In the genomic region with DNA sequence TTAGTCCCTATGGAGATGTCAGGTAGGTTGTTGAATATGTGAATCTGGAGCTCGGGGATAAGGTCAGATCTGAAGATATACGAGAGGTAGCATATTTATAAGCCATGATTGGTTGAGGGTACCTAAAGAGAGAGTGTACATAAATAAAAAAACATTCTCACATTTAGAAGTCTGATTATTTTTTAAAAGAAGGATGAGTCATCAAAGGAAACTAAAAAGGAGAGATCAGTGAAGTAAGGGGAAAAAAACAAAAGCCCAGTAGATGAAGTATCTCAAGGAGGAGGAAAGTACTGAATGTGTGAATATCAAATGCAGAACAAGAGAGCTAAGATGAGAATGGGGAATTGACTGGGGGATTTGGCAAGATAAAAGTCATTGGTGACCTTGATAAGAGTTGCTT, we compare ENCODE assay signal across 23 cellular contexts. TPM values are rescaled to one million over a fixed set of nuclear protein-coding genes. Genes with fewer than 3 reads are reported as not detected.
"Had no signal": no experiment of that assay in that cellular context is flagged by ENCODE, and none has a peak within 500 bp of the region (broad histone marks: within the 10 kb centered on the region; RNA-seq: fewer than 3 reads in every experiment).

No MANE protein-coding gene starts in this region.

- ATAC-seq: activated T-cell treated with anti-CD3 and anti-CD28 coated beads, Interleukin-2, amount 50 U/mL, for 4 hours; effector memory CD8-positive, alpha-beta T cell; left lung; natural killer cell; psoas muscle had no signal

- H3K36me3 Mint-ChIP-seq: natural killer cell had no signal

- H3K4me3 Mint-ChIP-seq: activated CD4-positive, alpha-beta T cell treated with anti-CD3 and anti-CD28 coated beads, Interleukin-2, amount 10 ng/mL, durations not matched to agents 7 days and 5 days; activated naive CD8-positive, alpha-beta T cell treated with anti-CD3 and anti-CD28 coated beads, Interleukin-2, amount 10 ng/mL, durations not matched to agents 7 days and 5 days; activated T-cell treated with anti-CD3 and anti-CD28 coated beads, Interleukin-2, amount 50 U/mL, for 4 hours; effector memory CD8-positive, alpha-beta T cell; mesothelial cell of epicardium; natural killer cell had no signal

- FAIRE-seq: bronchial epithelial cell, frontal cortex had no signal

- H3K27ac Mint-ChIP-seq: activated CD4-positive, alpha-beta T cell treated with anti-CD3 and anti-CD28 coated beads, Interleukin-2, amount 10 ng/mL, durations not matched to agents 7 days and 5 days; activated naive CD8-positive, alpha-beta T cell treated with anti-CD3 and anti-CD28 coated beads, Interleukin-2, amount 10 ng/mL, durations not matched to agents 7 days and 5 days; activated T-helper 2 cell treated with anti-CD3 and anti-CD28 coated beads, Interferon-gamma antibody, Interleukin-2, Interleukin-4, amounts not matched to agents 10 μg/mL and 5 μg/mL and 100 μg/mL, durations not matched to agents 14 hours and 24 hours and 36 hours; effector memory CD8-positive, alpha-beta T cell; mesothelial cell of epicardium; natural killer cell had no signal

- H3K27me3 Mint-ChIP-seq: activated CD4-positive, alpha-beta T cell treated with anti-CD3 and anti-CD28 coated beads, Interleukin-2, amount 10 ng/mL, durations not matched to agents 7 days and 5 days; activated naive CD8-positive, alpha-beta T cell treated with anti-CD3 and anti-CD28 coated beads, Interleukin-2, amount 10 ng/mL, durations not matched to agents 7 days and 5 days had no signal

- H3K4me1 Mint-ChIP-seq: activated CD4-positive, alpha-beta T cell treated with anti-CD3 and anti-CD28 coated beads, Interleukin-2, amount 10 ng/mL, durations not matched to agents 7 days and 5 days; mesothelial cell of epicardium; natural killer cell had no signal

- DNase-seq: activated CD4-positive, alpha-beta T cell treated with anti-CD3 and anti-CD28 coated beads, Interleukin-2, amount 10 ng/mL, durations not matched to agents 7 days and 5 days; activated CD4-positive, CD25-positive, alpha-beta regulatory T cell treated with anti-CD3 and anti-CD28 coated beads, Interleukin-2, amount 50 U/mL, for 72 hours; activated naive CD4-positive, alpha-beta T cell treated with Interleukin-2 at 50 U/mL for 16 hours; activated naive CD8-positive, alpha-beta T cell treated with anti-CD3 and anti-CD28 coated beads, Interleukin-2, amount 10 ng/mL, durations not matched to agents 7 days and 5 days; activated T-cell treated with anti-CD3 and anti-CD28 coated beads, Interleukin-2, amount 50 U/mL, for 4 hours; amniotic stem cell; colonic mucosa; effector memory CD8-positive, alpha-beta T cell; glutamatergic neuron; kidney glomerular epithelial cell; left lung; natural killer cell; ovary; psoas muscle; spleen; stimulated activated CD4-positive, alpha-beta T cell treated with anti-CD3 and anti-CD28 coated beads, Interleukin-4, amount 100 ng/mL, for 4 hours; T-helper 2 cell; testis; trophoblast cell had no signal

- H3K9me3 Mint-ChIP-seq: activated CD4-positive, alpha-beta T cell treated with anti-CD3 and anti-CD28 coated beads, Interleukin-2, amount 10 ng/mL, durations not matched to agents 7 days and 5 days; activated naive CD8-positive, alpha-beta T cell treated with anti-CD3 and anti-CD28 coated beads, Interleukin-2, amount 10 ng/mL, durations not matched to agents 7 days and 5 days; activated T-cell treated with anti-CD3 and anti-CD28 coated beads, Interleukin-2, amount 50 U/mL, for 4 hours; activated T-helper 2 cell treated with anti-CD3 and anti-CD28 coated beads, Interferon-gamma antibody, Interleukin-2, Interleukin-4, amounts not matched to agents 10 μg/mL and 5 μg/mL and 100 μg/mL, durations not matched to agents 14 hours and 24 hours and 36 hours; effector memory CD8-positive, alpha-beta T cell; mesothelial cell of epicardium; natural killer cell had no signal

RNA-seq across cellular contexts. Expression of a gene that starts 15.7 kb away (rescaled TPM):
- total RNA-seq: activated CD4-positive, alpha-beta T cell treated with anti-CD3 and anti-CD28 coated beads, Interleukin-2, amount 10 ng/mL, durations not matched to agents 7 days and 5 days; activated naive CD8-positive, alpha-beta T cell treated with anti-CD3 and anti-CD28 coated beads, Interleukin-2, amount 10 ng/mL, durations not matched to agents 7 days and 5 days; activated T-cell treated with anti-CD3 and anti-CD28 coated beads, Interleukin-2, amount 50 U/mL, for 4 hours; activated T-helper 2 cell treated with anti-CD3 and anti-CD28 coated beads, Interferon-gamma antibody, Interleukin-2, Interleukin-4, amounts not matched to agents 10 μg/mL and 5 μg/mL and 100 μg/mL, durations not matched to agents 14 hours and 24 hours and 36 hours; bronchial epithelial cell; natural killer cell had no signal
